ENCODE assay signal across 24 cellular contexts in genomic region chr22:18146389-18146753, GRCh38. TPM values are rescaled to one million over a fixed set of nuclear protein-coding genes. Genes with fewer than 3 reads are reported as not detected.
"Had no signal": no experiment of that assay in that cellular context is flagged by ENCODE, and none has a peak within 500 bp of the region (broad histone marks: within the 10 kb centered on the region; RNA-seq: fewer than 3 reads in every experiment).

No MANE protein-coding gene starts in this region.

- DNase-seq: effector CD4-positive, alpha-beta T cell; endodermal cell; erythroblast; foreskin keratinocyte; head of caudate nucleus; hippocampal formation; kidney glomerular epithelial cell; mucosa of descending colon; natural killer cell; occipital lobe; psoas muscle; retina; right lobe of liver; stimulated activated CD4-positive, alpha-beta T cell treated with anti-CD3 and anti-CD28 coated beads, Interleukin-15, amount 100 ng/mL, for 24 hours; stimulated activated CD4-positive, alpha-beta T cell treated with anti-CD3 and anti-CD28 coated beads, Interleukin-1b, Interleukin-23, amount 100 ng/mL, for 48 hours; stimulated activated naive CD4-positive, alpha-beta T cell; stomach; substantia nigra had no signal

- H3K4me2 ChIP-seq: neural progenitor cell had no signal

- H3K9me3 ChIP-seq: mucosa of descending colon, psoas muscle, right lobe of liver, stomach, upper lobe of left lung, uterus had no signal

- H3K4me1 Mint-ChIP-seq: endodermal cell, neural progenitor cell had no signal

- H3K27me3 ChIP-seq: foreskin keratinocyte, right lobe of liver, stomach, upper lobe of left lung, uterus had no signal

- H3K36me3 ChIP-seq: neural progenitor cell, right lobe of liver, stomach, upper lobe of left lung, uterus had no signal

- H3K4me1 ChIP-seq: foreskin keratinocyte, neural progenitor cell, parathyroid adenoma, uterus had no signal

- H3K4me3 Mint-ChIP-seq: endodermal cell, natural killer cell, neural progenitor cell had no signal

- H3K4me3 ChIP-seq: coronary artery, mucosa of descending colon, neural progenitor cell, psoas muscle, right lobe of liver, stomach, upper lobe of left lung, uterus had no signal

- H3K27ac ChIP-seq: foreskin keratinocyte, neural progenitor cell, parathyroid adenoma, psoas muscle, right lobe of liver, stomach, upper lobe of left lung, uterus had no signal

- H3K9me3 Mint-ChIP-seq: natural killer cell had no signal

- FAIRE-seq: endothelial cell of umbilical vein had no signal

- H3K36me3 Mint-ChIP-seq: natural killer cell had no signal

- ATAC-seq: foreskin keratinocyte, mucosa of descending colon, natural killer cell, right lobe of liver had no signal

- H3K9ac ChIP-seq: neural progenitor cell, parathyroid adenoma had no signal

- H3K27ac Mint-ChIP-seq: endodermal cell, natural killer cell, neural progenitor cell had no signal

- H2AFZ ChIP-seq: neural progenitor cell, parathyroid adenoma had no signal

RNA-seq across cellular contexts. Expression of gene TUBA8, which starts 35.8 kb away (rescaled TPM):
- total RNA-seq: stomach had no signal
